23 cellular contexts compared by ENCODE assay signal in the genomic region with DNA sequence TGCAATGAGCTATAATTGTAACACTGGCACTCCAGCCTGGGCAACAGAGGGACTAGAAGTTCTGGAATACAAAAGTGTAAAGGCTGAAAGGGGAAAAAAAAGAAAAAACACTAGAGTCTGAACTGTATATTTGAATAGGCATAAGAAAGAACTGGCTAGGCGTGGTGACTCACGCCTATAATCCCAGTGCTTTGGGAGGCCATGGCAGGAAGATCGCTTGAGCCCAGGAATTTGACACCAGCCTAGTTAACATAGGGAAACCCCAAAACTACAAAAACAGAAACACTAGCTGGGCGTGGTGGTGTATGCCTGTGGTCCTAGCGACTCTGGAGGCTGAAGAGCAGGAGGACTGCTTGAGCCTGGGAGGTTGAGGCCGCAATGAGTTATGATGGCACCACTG.
"Had no signal": no experiment of that assay in that cellular context is flagged by ENCODE, and none has a peak within 500 bp of the region (broad histone marks: within the 10 kb centered on the region; RNA-seq: fewer than 3 reads in every experiment).

No MANE protein-coding gene starts in this region.

- H3K4me1 Mint-ChIP-seq: activated naive CD4-positive, alpha-beta T cell treated with anti-CD3 and anti-CD28 coated beads, Interleukin-2, amount 50 U/mL, for 24 hours; brain; naive B cell had no signal

- H3K4me3 Mint-ChIP-seq: activated naive CD4-positive, alpha-beta T cell treated with anti-CD3 and anti-CD28 coated beads, Interleukin-2, amount 50 U/mL, for 24 hours; brain; dendritic cell treated with granulocyte-macrophage colony-stimulating factor and Interleukin-4, amounts not matched to agents 40 ng/mL and 50 ng/mL, for 4 days; stimulated activated naive B cell treated with anti-CD40 and anti-IgM and Interleukin-4, amounts not matched to agents 10 μg/mL and 1 μg/mL and 100 μg/mL, for 72 hours had no signal

- H3K4me3 ChIP-seq: esophagus muscularis mucosa, gastrocnemius medialis, smooth muscle cell, thoracic aorta, upper lobe of left lung had no signal

- H3K27me3 ChIP-seq: esophagus muscularis mucosa, gastrocnemius medialis, upper lobe of left lung had no signal

- H3K27me3 Mint-ChIP-seq: activated naive CD4-positive, alpha-beta T cell treated with anti-CD3 and anti-CD28 coated beads, Interleukin-2, amount 50 U/mL, for 24 hours; brain; dendritic cell treated with granulocyte-macrophage colony-stimulating factor and Interleukin-4, amounts not matched to agents 40 ng/mL and 50 ng/mL, for 4 days; naive B cell; stimulated activated naive B cell treated with anti-CD40 and anti-IgM and Interleukin-4, amounts not matched to agents 10 μg/mL and 1 μg/mL and 100 μg/mL, for 72 hours had no signal

- H3K27ac ChIP-seq: esophagus muscularis mucosa, gastrocnemius medialis, thoracic aorta, upper lobe of left lung had no signal

- ATAC-seq: gastrocnemius medialis; left cardiac atrium; sciatic nerve; stimulated activated naive B cell treated with anti-CD40 and anti-IgM and Interleukin-4, amounts not matched to agents 10 μg/mL and 1 μg/mL and 100 μg/mL, for 72 hours had no signal

- H3K9me3 ChIP-seq: esophagus muscularis mucosa, gastrocnemius medialis, thoracic aorta, upper lobe of left lung had no signal

- H3K9me3 Mint-ChIP-seq: activated naive CD4-positive, alpha-beta T cell treated with anti-CD3 and anti-CD28 coated beads, Interleukin-2, amount 50 U/mL, for 24 hours; brain; dendritic cell treated with granulocyte-macrophage colony-stimulating factor and Interleukin-4, amounts not matched to agents 40 ng/mL and 50 ng/mL, for 4 days; naive B cell; stimulated activated naive B cell treated with anti-CD40 and anti-IgM and Interleukin-4, amounts not matched to agents 10 μg/mL and 1 μg/mL and 100 μg/mL, for 72 hours had no signal

- H3K27ac Mint-ChIP-seq: activated naive CD4-positive, alpha-beta T cell treated with anti-CD3 and anti-CD28 coated beads, Interleukin-2, amount 50 U/mL, for 24 hours; brain; dendritic cell treated with granulocyte-macrophage colony-stimulating factor and Interleukin-4, amounts not matched to agents 40 ng/mL and 50 ng/mL, for 4 days; naive B cell; stimulated activated naive B cell treated with anti-CD40 and anti-IgM and Interleukin-4, amounts not matched to agents 10 μg/mL and 1 μg/mL and 100 μg/mL, for 72 hours had no signal

- H3K4me2 ChIP-seq: smooth muscle cell had no signal

- DNase-seq: activated CD4-positive, alpha-beta T cell treated with anti-CD3 and anti-CD28 coated beads for 1 hour; activated CD4-positive, alpha-beta T cell treated with anti-CD3 and anti-CD28 coated beads, Interleukin-2, amount 50 U/mL, for 1 hour; activated gamma-delta T cell treated with Interleukin-2 at 50 U/mL for 16 hours; activated T-cell treated with anti-CD3 and anti-CD28 coated beads, Interleukin-2, amount 50 U/mL, for 1 hour; anterior cingulate cortex; caudate nucleus; effector CD4-positive, alpha-beta T cell; gastrocnemius medialis; hippocampal formation; left cardiac atrium; mesenchymal stem cell; naive B cell; nucleus accumbens; stimulated activated CD4-positive, alpha-beta T cell treated with anti-CD3 and anti-CD28 coated beads, Interleukin-15, amount 100 ng/mL, for 24 hours; stimulated activated naive B cell treated with anti-CD40 and anti-IgM and Interleukin-4, amounts not matched to agents 10 μg/mL and 1 μg/mL and 100 μg/mL, for 72 hours; upper lobe of left lung had no signal
